19 cellular contexts compared by ENCODE assay signal in the genomic region with DNA sequence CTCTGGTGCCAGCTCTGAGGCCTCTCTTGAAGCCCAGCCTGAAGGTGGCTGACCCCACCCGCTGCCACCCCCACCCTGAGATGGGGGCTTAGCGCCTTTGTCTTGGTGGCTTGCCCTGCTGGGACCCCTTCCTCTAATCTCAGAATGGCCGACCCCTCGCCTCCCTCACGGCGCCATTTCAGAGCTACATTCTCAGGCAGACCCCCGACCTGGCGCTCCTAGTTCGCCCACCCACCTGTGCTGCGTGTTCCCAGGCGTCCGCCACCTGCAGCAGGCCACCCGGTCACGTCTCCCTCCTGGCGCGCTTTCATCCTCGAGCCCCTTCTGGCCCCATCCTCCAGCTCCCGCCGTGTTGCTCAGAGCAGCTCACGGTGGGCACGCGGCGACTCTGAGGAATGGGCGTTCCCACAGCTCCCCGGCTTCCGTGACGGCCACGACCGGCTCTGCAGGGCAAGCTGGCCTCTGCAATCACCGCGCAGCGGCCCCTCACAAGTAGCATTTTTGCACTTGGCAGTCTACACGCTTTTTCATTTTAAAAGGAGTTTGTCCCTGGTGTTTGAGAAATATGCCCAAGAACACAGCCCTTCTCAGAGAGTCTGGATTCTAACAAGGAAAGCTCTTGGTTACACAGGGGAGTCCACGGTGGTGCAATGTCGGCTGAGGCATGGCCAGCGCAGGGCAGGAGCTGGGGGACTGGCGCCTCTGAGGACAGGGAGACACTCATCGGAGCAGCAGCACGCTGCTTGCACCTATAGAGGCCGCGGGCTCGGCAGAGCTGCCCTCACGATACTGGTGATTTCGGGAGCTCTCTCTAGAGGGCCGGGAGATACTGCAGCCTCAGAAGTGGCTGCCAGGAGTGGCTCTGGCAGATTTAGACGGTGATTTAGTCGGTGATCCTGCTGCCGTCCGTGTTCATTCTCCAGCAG.
"Had no signal": no experiment of that assay in that cellular context is flagged by ENCODE, and none has a peak within 500 bp of the region (broad histone marks: within the 10 kb centered on the region; RNA-seq: fewer than 3 reads in every experiment).

No MANE protein-coding gene starts in this region.

- DNase-seq: activated gamma-delta T cell treated with Interleukin-2 at 50 U/mL for 16 hours; activated T-cell treated with anti-CD3 and anti-CD28 coated beads, Interleukin-2, amount 50 U/mL, for 1 hour; adrenal gland; central memory CD4-positive, alpha-beta T cell; dermis blood vessel endothelial cell; effector memory CD4-positive, alpha-beta T cell; foreskin melanocyte; immature natural killer cell; left ventricle myocardium inferior; naive thymus-derived CD8-positive, alpha-beta T cell; psoas muscle; right cardiac atrium; stimulated activated CD4-positive, alpha-beta T cell treated with anti-CD3 and anti-CD28 coated beads, Interleukin-1b, Interleukin-23, amount 100 ng/mL, for 48 hours; T-cell; testis; trophoblast cell had no signal

- H3K4me1 ChIP-seq: adrenal gland, ascending aorta, left ventricle myocardium inferior, psoas muscle, testis had no signal

- H3K36me3 ChIP-seq: adrenal gland, ascending aorta, left ventricle myocardium inferior, WERI-Rb-1 had no signal

- H3K4me3 ChIP-seq: adrenal gland, ascending aorta, left ventricle myocardium inferior, psoas muscle, testis had no signal

- H3K27me3 ChIP-seq: adrenal gland, ascending aorta, testis had no signal

- H3K9me3 ChIP-seq: adrenal gland, ascending aorta, left ventricle myocardium inferior, psoas muscle, testis had no signal

- H3K27ac ChIP-seq: adrenal gland, ascending aorta, left ventricle myocardium inferior, psoas muscle, testis, WERI-Rb-1 had no signal

- ATAC-seq: naive thymus-derived CD8-positive, alpha-beta T cell; psoas muscle; right cardiac atrium; stimulated activated memory B cell treated with anti-CD40 and anti-IgM and Interleukin-4, amounts not matched to agents 10 μg/mL and 1 μg/mL and 100 μg/mL, for 72 hours; T-cell had no signal
